24 cellular contexts compared by ENCODE assay signal in genomic region chr3:173404156-173404555, GRCh38. TPM values are rescaled to one million over a fixed set of nuclear protein-coding genes. Genes with fewer than 3 reads are reported as not detected.
"Had no signal": no experiment of that assay in that cellular context is flagged by ENCODE, and none has a peak within 500 bp of the region (broad histone marks: within the 10 kb centered on the region; RNA-seq: fewer than 3 reads in every experiment).

No MANE protein-coding gene starts in this region.

- H3K27me3 ChIP-seq: right lobe of liver had no signal

- ATAC-seq: effector memory CD8-positive, alpha-beta T cell; foreskin keratinocyte; heart right ventricle; left cardiac atrium; lower lobe of right lung; psoas muscle; right lobe of liver; stimulated activated effector memory CD8-positive, alpha-beta T cell treated with anti-CD3 and anti-CD28 coated beads, Interleukin-12 subunit alpha, Interleukin-12 subunit beta, amount 100 ng/mL, for 72 hours; stimulated activated naive CD8-positive, alpha-beta T cell treated with anti-CD3 and anti-CD28 coated beads, Interleukin-15, Interleukin-2, amounts not matched to agents 100 U/mL and 50 U/mL, for 24 hours had no signal

- H3K4me1 Mint-ChIP-seq: memory B cell; naive B cell; stimulated activated effector memory CD8-positive, alpha-beta T cell treated with anti-CD3 and anti-CD28 coated beads, Interleukin-12 subunit alpha, Interleukin-12 subunit beta, amount 100 ng/mL, for 72 hours had no signal

- H3K4me3 ChIP-seq: heart right ventricle, left ventricle myocardium inferior, lower lobe of right lung, psoas muscle, right lobe of liver, thoracic aorta, transverse colon had no signal

- H3K9me3 Mint-ChIP-seq: nephron; stimulated activated effector memory CD8-positive, alpha-beta T cell treated with anti-CD3 and anti-CD28 coated beads, Interleukin-12 subunit alpha, Interleukin-12 subunit beta, amount 100 ng/mL, for 72 hours had no signal

- H3K4me3 Mint-ChIP-seq: effector memory CD8-positive, alpha-beta T cell; memory B cell; naive B cell; nephron; stimulated activated effector memory CD8-positive, alpha-beta T cell treated with anti-CD3 and anti-CD28 coated beads, Interleukin-12 subunit alpha, Interleukin-12 subunit beta, amount 100 ng/mL, for 72 hours had no signal

- H3K9ac ChIP-seq: parathyroid adenoma had no signal

- H3K36me3 Mint-ChIP-seq: memory B cell; naive B cell; stimulated activated effector memory CD8-positive, alpha-beta T cell treated with anti-CD3 and anti-CD28 coated beads, Interleukin-12 subunit alpha, Interleukin-12 subunit beta, amount 100 ng/mL, for 72 hours had no signal

- H3K4me1 ChIP-seq: foreskin keratinocyte, lower lobe of right lung, parathyroid adenoma, psoas muscle, right lobe of liver, transverse colon had no signal

- H3K27me3 Mint-ChIP-seq: effector memory CD8-positive, alpha-beta T cell had no signal

- DNase-seq: cerebellar nuclear complex; cortex of kidney; effector memory CD8-positive, alpha-beta T cell; erythroblast; foreskin keratinocyte; heart right ventricle; islet precursor cell; left cardiac atrium; left ventricle myocardium inferior; lower lobe of right lung; naive B cell; occipital lobe; psoas muscle; retina; right lobe of liver; stimulated activated CD4-positive, alpha-beta T cell treated with anti-CD3 and anti-CD28 coated beads, Interleukin-4, amount 100 ng/mL, for 1 hour; stimulated activated CD8-positive, alpha-beta memory T cell treated with anti-CD3 and anti-CD28 coated beads, Interleukin-4, amount 100 ng/mL, for 48 hours; stimulated activated naive CD8-positive, alpha-beta T cell treated with anti-CD3 and anti-CD28 coated beads, Interleukin-15, Interleukin-2, amounts not matched to agents 100 U/mL and 50 U/mL, for 24 hours; transverse colon had no signal

- H3K36me3 ChIP-seq: heart right ventricle, left ventricle myocardium inferior, lower lobe of right lung, right lobe of liver, thoracic aorta, transverse colon had no signal

- H3K27ac Mint-ChIP-seq: effector memory CD8-positive, alpha-beta T cell; memory B cell; naive B cell; nephron; stimulated activated effector memory CD8-positive, alpha-beta T cell treated with anti-CD3 and anti-CD28 coated beads, Interleukin-12 subunit alpha, Interleukin-12 subunit beta, amount 100 ng/mL, for 72 hours had no signal

- H3K27ac ChIP-seq: foreskin keratinocyte, heart right ventricle, left ventricle myocardium inferior, lower lobe of right lung, parathyroid adenoma, psoas muscle, right lobe of liver, thoracic aorta, transverse colon had no signal

- H3K9me3 ChIP-seq: heart right ventricle, left ventricle myocardium inferior, lower lobe of right lung, psoas muscle, right lobe of liver, thoracic aorta, transverse colon had no signal

RNA-seq across cellular contexts. Expression of gene NLGN1, which starts 6.6 kb away (rescaled TPM):
- total RNA-seq: foreskin keratinocyte had no signal
- polyA plus RNA-seq: foreskin keratinocyte had no signal
